1 cellular context compared by ENCODE assay signal in the genomic region with DNA sequence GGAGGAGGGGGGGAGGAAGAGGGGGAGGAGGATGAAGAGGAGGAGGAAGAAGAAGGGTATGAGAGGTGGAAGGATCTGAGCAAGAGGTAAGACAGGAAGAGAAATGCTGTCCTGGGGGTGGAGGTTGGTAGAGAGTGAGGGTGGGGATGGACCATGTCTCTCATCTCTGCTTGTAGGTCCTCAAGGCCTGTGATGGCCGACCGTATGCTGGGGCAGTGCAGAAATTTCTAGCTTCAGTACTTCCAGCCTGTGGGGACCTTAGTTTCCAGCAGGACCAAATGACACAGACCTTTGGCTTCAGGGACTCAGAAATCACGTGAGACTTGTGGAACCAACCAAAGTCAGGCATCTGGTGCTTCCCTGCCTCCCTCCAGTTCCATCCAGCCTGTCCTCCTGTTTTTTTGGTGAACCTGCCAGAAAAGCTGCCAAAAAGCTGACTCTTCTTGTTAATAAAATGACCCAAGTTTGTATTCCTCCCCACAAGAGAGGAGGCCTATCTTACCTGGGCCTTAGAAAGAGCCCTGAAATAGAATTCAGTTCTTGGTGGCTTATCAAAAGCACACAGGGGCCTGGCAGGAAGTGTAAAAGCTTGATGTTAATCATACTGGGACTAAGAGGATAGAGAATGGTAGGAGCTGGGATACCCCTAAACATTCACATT.
TF ChIP-seq lines count a peak whose summit lies in the region.

No MANE protein-coding gene starts in this region.

TF ChIP-seq in K562, 482 proteins besides CTCF, POLR2A, EP300 and RAD21 (continued from another document):
- TF ChIP-seq MAFF (IDR thresholded peaks at IDR 0.05; ENCODE audit: low read length) (no peak), GTF2F1 (IDR thresholded peaks at IDR 0.05; ENCODE audit: low read depth, low read length) (no peak), KDM4B (IDR thresholded peaks at IDR 0.05; ENCODE audit: borderline replicate concordance in 2 of 2, low read depth in 1 of 2) (0 out of 4 replicates have a peak, but pooled peaks of 1 of the 2 experiments have one; percentile 42), ZC3H8 (IDR thresholded peaks at IDR 0.05) (no peak), BACH1 (tag; IDR thresholded peaks at IDR 0.05) (no peak), LEF1 (IDR thresholded peaks at IDR 0.05) (peak; percentile 60), ZEB2 (IDR thresholded peaks at IDR 0.05) (no peak), STAT5A (IDR thresholded peaks at IDR 0.05; ENCODE audit: borderline replicate concordance, low read length) (no peak), POLR2B (IDR thresholded peaks at IDR 0.05; ENCODE audit: low read depth, partially characterized antibody) (no peak), ZFP1 (CRISPR knock-in tag; IDR thresholded peaks at IDR 0.05) (no peak), RBM39 (optimal IDR thresholded peaks at IDR 0.05; ENCODE audit: low read depth, low read length) (no peak), TCFL5 (CRISPR knock-in tag; conservative IDR thresholded peaks at IDR 0.05) (no peak), TRIM28 (IDR thresholded peaks at IDR 0.05) (0 out of 2 replicates have a peak, but pooled peaks have one; percentile 16), ARNT (IDR thresholded peaks at IDR 0.05) (no peak), TCF3 (CRISPR knock-in tag; IDR thresholded peaks at IDR 0.05) (peak; percentile 65), HSF4 (CRISPR knock-in tag; IDR thresholded peaks at IDR 0.05; ENCODE audit: borderline replicate concordance) (no peak), MTA2 (IDR thresholded peaks at IDR 0.05; ENCODE audit: low read depth) (no peak), ZNF76 (CRISPR knock-in tag; IDR thresholded peaks at IDR 0.05; ENCODE audit: borderline replicate concordance) (no peak), YY1 (IDR thresholded peaks at IDR 0.05; ENCODE audit: borderline replicate concordance in 1 of 3, control insufficient read depth in 1 of 3, extremely low read depth in 1 of 3, insufficient read depth in 3 of 3, insufficient read length in 1 of 3, insufficient replicate concordance in 2 of 3, low read depth in 1 of 3, low read length in 2 of 3) (peak in 1 of 3 experiments; percentile 74), ZNF239 (CRISPR knock-in tag; IDR thresholded peaks at IDR 0.05) (peak; percentile 4; the same call in 1 of the 2 replicates), NFIX (CRISPR knock-in tag; IDR thresholded peaks at IDR 0.05; ENCODE audit: low read depth) (no peak), ZNF507 (tag; conservative IDR thresholded peaks at IDR 0.05) (no peak), NRF1 (conservative IDR thresholded peaks at IDR 0.05 in 1 of 2, IDR thresholded peaks at IDR 0.05 in 1 of 2) (no peak), PHF20 (IDR thresholded peaks at IDR 0.05; ENCODE audit: partially characterized antibody) (no peak)
- TF ChIP-seq, protein P1, sequence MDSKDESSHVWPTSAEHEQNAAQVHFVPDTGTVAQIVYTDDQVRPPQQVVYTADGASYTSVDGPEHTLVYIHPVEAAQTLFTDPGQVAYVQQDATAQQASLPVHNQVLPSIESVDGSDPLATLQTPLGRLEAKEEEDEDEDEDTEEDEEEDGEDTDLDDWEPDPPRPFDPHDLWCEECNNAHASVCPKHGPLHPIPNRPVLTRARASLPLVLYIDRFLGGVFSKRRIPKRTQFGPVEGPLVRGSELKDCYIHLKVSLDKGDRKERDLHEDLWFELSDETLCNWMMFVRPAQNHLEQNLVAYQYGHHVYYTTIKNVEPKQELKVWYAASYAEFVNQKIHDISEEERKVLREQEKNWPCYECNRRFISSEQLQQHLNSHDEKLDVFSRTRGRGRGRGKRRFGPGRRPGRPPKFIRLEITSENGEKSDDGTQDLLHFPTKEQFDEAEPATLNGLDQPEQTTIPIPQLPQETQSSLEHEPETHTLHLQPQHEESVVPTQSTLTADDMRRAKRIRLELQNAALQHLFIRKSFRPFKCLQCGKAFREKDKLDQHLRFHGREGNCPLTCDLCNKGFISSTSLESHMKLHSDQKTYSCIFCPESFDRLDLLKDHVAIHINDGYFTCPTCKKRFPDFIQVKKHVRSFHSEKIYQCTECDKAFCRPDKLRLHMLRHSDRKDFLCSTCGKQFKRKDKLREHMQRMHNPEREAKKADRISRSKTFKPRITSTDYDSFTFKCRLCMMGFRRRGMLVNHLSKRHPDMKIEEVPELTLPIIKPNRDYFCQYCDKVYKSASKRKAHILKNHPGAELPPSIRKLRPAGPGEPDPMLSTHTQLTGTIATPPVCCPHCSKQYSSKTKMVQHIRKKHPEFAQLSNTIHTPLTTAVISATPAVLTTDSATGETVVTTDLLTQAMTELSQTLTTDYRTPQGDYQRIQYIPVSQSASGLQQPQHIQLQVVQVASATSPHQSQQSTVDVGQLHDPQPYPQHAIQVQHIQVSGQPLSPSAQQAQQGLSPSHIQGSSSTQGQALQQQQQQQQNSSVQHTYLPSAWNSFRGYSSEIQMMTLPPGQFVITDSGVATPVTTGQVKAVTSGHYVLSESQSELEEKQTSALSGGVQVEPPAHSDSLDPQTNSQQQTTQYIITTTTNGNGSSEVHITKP (IDR thresholded peaks at IDR 0.05; ENCODE audit: partially characterized antibody) = peak; percentile 45
- TF ChIP-seq, protein P2, sequence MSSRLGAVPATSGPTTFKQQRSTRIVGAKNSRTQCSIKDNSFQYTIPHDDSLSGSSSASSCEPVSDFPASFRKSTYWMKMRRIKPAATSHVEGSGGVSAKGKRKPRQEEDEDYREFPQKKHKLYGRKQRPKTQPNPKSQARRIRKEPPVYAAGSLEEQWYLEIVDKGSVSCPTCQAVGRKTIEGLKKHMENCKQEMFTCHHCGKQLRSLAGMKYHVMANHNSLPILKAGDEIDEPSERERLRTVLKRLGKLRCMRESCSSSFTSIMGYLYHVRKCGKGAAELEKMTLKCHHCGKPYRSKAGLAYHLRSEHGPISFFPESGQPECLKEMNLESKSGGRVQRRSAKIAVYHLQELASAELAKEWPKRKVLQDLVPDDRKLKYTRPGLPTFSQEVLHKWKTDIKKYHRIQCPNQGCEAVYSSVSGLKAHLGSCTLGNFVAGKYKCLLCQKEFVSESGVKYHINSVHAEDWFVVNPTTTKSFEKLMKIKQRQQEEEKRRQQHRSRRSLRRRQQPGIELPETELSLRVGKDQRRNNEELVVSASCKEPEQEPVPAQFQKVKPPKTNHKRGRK (tag; IDR thresholded peaks at IDR 0.05) = no peak
- TF ChIP-seq, protein P3, sequence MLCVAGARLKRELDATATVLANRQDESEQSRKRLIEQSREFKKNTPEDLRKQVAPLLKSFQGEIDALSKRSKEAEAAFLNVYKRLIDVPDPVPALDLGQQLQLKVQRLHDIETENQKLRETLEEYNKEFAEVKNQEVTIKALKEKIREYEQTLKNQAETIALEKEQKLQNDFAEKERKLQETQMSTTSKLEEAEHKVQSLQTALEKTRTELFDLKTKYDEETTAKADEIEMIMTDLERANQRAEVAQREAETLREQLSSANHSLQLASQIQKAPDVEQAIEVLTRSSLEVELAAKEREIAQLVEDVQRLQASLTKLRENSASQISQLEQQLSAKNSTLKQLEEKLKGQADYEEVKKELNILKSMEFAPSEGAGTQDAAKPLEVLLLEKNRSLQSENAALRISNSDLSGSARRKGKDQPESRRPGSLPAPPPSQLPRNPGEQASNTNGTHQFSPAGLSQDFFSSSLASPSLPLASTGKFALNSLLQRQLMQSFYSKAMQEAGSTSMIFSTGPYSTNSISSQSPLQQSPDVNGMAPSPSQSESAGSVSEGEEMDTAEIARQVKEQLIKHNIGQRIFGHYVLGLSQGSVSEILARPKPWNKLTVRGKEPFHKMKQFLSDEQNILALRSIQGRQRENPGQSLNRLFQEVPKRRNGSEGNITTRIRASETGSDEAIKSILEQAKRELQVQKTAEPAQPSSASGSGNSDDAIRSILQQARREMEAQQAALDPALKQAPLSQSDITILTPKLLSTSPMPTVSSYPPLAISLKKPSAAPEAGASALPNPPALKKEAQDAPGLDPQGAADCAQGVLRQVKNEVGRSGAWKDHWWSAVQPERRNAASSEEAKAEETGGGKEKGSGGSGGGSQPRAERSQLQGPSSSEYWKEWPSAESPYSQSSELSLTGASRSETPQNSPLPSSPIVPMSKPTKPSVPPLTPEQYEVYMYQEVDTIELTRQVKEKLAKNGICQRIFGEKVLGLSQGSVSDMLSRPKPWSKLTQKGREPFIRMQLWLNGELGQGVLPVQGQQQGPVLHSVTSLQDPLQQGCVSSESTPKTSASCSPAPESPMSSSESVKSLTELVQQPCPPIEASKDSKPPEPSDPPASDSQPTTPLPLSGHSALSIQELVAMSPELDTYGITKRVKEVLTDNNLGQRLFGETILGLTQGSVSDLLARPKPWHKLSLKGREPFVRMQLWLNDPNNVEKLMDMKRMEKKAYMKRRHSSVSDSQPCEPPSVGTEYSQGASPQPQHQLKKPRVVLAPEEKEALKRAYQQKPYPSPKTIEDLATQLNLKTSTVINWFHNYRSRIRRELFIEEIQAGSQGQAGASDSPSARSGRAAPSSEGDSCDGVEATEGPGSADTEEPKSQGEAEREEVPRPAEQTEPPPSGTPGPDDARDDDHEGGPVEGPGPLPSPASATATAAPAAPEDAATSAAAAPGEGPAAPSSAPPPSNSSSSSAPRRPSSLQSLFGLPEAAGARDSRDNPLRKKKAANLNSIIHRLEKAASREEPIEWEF (CRISPR knock-in tag; IDR thresholded peaks at IDR 0.05) = no peak
- TF ChIP-seq, protein P4, sequence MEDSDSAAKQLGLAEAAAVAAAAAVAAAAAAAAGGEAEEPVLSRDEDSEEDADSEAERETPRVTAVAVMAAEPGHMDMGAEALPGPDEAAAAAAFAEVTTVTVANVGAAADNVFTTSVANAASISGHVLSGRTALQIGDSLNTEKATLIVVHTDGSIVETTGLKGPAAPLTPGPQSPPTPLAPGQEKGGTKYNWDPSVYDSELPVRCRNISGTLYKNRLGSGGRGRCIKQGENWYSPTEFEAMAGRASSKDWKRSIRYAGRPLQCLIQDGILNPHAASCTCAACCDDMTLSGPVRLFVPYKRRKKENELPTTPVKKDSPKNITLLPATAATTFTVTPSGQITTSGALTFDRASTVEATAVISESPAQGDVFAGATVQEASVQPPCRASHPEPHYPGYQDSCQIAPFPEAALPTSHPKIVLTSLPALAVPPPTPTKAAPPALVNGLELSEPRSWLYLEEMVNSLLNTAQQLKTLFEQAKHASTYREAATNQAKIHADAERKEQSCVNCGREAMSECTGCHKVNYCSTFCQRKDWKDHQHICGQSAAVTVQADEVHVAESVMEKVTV (CRISPR knock-in tag; IDR thresholded peaks at IDR 0.05) = peak; percentile 47; the same call in 1 of the 2 replicates
- TF ChIP-seq, protein P5, sequence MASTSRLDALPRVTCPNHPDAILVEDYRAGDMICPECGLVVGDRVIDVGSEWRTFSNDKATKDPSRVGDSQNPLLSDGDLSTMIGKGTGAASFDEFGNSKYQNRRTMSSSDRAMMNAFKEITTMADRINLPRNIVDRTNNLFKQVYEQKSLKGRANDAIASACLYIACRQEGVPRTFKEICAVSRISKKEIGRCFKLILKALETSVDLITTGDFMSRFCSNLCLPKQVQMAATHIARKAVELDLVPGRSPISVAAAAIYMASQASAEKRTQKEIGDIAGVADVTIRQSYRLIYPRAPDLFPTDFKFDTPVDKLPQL (IDR thresholded peaks at IDR 0.05; ENCODE audit: extremely low read depth, insufficient read length) = no peak
- TF ChIP-seq, protein P6, sequence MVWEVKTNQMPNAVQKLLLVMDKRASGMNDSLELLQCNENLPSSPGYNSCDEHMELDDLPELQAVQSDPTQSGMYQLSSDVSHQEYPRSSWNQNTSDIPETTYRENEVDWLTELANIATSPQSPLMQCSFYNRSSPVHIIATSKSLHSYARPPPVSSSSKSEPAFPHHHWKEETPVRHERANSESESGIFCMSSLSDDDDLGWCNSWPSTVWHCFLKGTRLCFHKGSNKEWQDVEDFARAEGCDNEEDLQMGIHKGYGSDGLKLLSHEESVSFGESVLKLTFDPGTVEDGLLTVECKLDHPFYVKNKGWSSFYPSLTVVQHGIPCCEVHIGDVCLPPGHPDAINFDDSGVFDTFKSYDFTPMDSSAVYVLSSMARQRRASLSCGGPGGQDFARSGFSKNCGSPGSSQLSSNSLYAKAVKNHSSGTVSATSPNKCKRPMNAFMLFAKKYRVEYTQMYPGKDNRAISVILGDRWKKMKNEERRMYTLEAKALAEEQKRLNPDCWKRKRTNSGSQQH (CRISPR knock-in tag; IDR thresholded peaks at IDR 0.05) = no peak
TF ChIP-seq in K562: peak in this region for 59.
